In the genomic region with DNA sequence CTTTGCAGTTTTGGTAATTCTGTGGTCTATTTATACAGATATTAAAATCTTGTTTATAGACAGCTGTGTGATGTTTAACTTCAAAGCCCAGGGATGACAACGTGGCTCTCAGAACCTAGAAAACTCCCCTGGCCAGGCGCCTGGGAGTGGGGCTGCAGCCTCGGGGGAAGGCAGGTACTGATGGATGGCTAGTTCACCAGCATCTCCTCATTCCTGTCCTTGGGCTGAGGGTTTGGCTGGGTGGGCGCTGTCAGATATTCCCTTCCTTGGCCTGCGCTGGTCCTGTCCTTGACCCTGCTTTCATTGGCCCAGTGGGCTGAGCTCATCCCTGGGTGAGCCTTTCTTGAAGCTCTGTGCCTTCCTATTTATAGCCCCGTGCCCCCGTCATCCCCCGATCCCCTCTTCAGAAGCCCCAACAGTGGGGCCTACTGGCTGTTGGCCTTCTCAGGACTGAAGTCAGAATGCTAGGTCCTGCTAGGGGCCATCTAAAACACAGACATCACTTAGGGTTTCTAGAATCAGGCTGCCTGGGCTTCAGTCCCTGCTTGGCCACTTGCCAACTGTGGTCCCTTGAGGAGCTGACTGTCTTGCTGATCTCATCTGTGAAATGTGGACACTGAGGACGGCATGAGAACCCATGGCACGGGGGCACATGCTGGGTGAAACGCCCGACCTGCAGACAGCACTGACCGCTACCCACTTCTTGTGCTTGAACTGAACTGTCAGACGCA, we compare ENCODE assay signal across 8 cellular contexts. TPM values are rescaled to one million over a fixed set of nuclear protein-coding genes. Genes with fewer than 3 reads are reported as not detected.
DNase-seq lines count a peak whose midpoint lies in the region; ATAC-seq and TF ChIP-seq lines count a peak whose summit lies in the region.

No MANE protein-coding gene starts in this region.

- TF ChIP-seq CTCF in C4-2B (conservative IDR thresholded peaks at IDR 0.05) (peak; percentile 68; the same call in 1 of the 2 replicates), OCI-LY7 (conservative IDR thresholded peaks at IDR 0.05; ENCODE audit: low read length) (peak; percentile 67), fibroblast of mammary gland (conservative IDR thresholded peaks at IDR 0.05; ENCODE audit: control insufficient read depth, insufficient read depth, low read depth, low read length) (no peak)

- CTCF ChIA-PET in OCI-LY7 (lab: Charles Lee; ENCODE audit: unreplicated experiment), result no interaction called here

- peaks cover 71% of the 10 kb centered on the region for H3K36me3 ChIP-seq in OCI-LY7 (ENCODE audit: insufficient read depth, low read length)

- no peaks in the 10 kb centered on the region for H4K20me1 ChIP-seq in OCI-LY7 (ENCODE audit: insufficient read depth, low read length)

- DNase-seq in OCI-LY7 (ENCODE audit: low spot score), result no peak
- peak; percentile 41 for DNase-seq in fibroblast of mammary gland (ENCODE audit: low read depth)
- peak; percentile 88 for DNase-seq in posterior vena cava (ENCODE audit: low spot score)
- no peak for DNase-seq in NCI-H2081 treated with DMSO at 0.1 percent for 48 hours (lab: John Stamatoyannopoulos, UW)

- H3K4me3 ChIP-seq in OCI-LY7 (ENCODE audit: low read depth, low read length, poor library complexity, severe bottlenecking) (no peak overlapping the region), fibroblast of mammary gland (ENCODE audit: control insufficient read depth, low read depth, low read length) (no peak overlapping the region)

- no peak for ATAC-seq in GM21360 (IDR thresholded peaks at IDR 0.05; ENCODE audit: unreplicated experiment)
- ATAC-seq in esophagus mucosa, result no peak
- ATAC-seq in GM21423 (IDR thresholded peaks at IDR 0.05; ENCODE audit: unreplicated experiment), result no peak

- no peaks in the 10 kb centered on the region for H3K4me1 ChIP-seq in OCI-LY7 (ENCODE audit: insufficient read depth, low read length, poor library complexity, severe bottlenecking)

- H2AFZ ChIP-seq in OCI-LY7 (ENCODE audit: low read length), result no peak overlapping the region

- H3K79me2 ChIP-seq in OCI-LY7 (ENCODE audit: insufficient read depth, low read depth, low read length), result no peaks in the 10 kb centered on the region

- H3K4me2 ChIP-seq in OCI-LY7 (ENCODE audit: low read length), result no peak overlapping the region

- no peak overlapping the region for H3K27ac ChIP-seq in C4-2B
- no peak overlapping the region for H3K27ac ChIP-seq in OCI-LY7 (ENCODE audit: low read depth, low read length, poor library complexity, severe bottlenecking)

- no TSS peak for BruUV-seq in OCI-LY7 (replicated peaks; lab: Mats Ljungman, UMichigan)

- no peaks in the 10 kb centered on the region for H3K9me2 ChIP-seq in OCI-LY7 (ENCODE audit: insufficient read depth, low read length)

- intact Hi-C loops in OCI-LY7 (cut with micrococcal nuclease; ENCODE audit: unreplicated experiment) (loop anchor here (5.0 kb wide), 1 partner anchor 145 kb away; no protein-coding TSS in a partner anchor), posterior vena cava (cut with DNase I) (no loop called here)

- POLR2A ChIA-PET in OCI-LY7 (lab: Charles Lee), result interaction anchor here (0.6 kb wide), 1 partner anchor 26 kb away, joined by 3 read pairs; no protein-coding TSS in a partner anchor

- no peaks in the 10 kb centered on the region for H3K9me3 ChIP-seq in OCI-LY7 (ENCODE audit: low read length)

RNA-seq across cellular contexts. Expression of a gene that starts 20.9 kb away (rescaled TPM):
- total RNA-seq in OCI-LY7 (2014; rRNA removed; shearing (Covaris generic)), result 58.4 and 73.6 TPM in 2 replicates
- total RNA-seq in OCI-LY7 (2022) (92.6 and 95.8 TPM in 2 replicates), posterior vena cava (10 to 100 TPM; 64.3 to 68.7 TPM), esophagus mucosa (101 TPM)

RNA-seq across cellular contexts. Expression of a gene that starts 29.2 kb away (rescaled TPM):
- 27.7 and 29.2 TPM in 2 replicates for total RNA-seq in OCI-LY7 (2014; rRNA removed; shearing (Covaris generic))
- total RNA-seq in OCI-LY7 (2022), result 36.9 and 37.7 TPM in 2 replicates
- 10 to 100 TPM; 14.8 to 21.1 TPM for total RNA-seq in posterior vena cava
- 21.2 TPM for total RNA-seq in esophagus mucosa

RNA-seq across cellular contexts. Expression of a gene that starts 59.7 kb away (rescaled TPM):
- total RNA-seq in OCI-LY7 (2014; rRNA removed; shearing (Covaris generic)), result 70.5 and 73.6 TPM in 2 replicates
- total RNA-seq in OCI-LY7 (2022) (83.8 and 91.6 TPM in 2 replicates), posterior vena cava (10 to 100 TPM; 33.2 to 34.1 TPM), esophagus mucosa (43.5 TPM)

RNA-seq across cellular contexts. Expression of a gene that starts 59.8 kb away (rescaled TPM):
- 9.6 and 11.2 TPM in 2 replicates for total RNA-seq in OCI-LY7 (2014; rRNA removed; shearing (Covaris generic))
- total RNA-seq in OCI-LY7 (2022) (5.1 and 5.8 TPM in 2 replicates), posterior vena cava (1 to 10 TPM; 9.0 to 10.0 TPM), esophagus mucosa (9.2 TPM)

Comparison
In these comparisons a context has a peak if more than half of its experiments do, and no peak if none do; other contexts are left out.
1. DNase-seq: peak in fibroblast of mammary gland (single experiment) and posterior vena cava (single experiment); none in OCI-LY7 (single experiment) and NCI-H2081 treated with DMSO at 0.1 percent for 48 hours (single experiment).